In the genomic region with DNA sequence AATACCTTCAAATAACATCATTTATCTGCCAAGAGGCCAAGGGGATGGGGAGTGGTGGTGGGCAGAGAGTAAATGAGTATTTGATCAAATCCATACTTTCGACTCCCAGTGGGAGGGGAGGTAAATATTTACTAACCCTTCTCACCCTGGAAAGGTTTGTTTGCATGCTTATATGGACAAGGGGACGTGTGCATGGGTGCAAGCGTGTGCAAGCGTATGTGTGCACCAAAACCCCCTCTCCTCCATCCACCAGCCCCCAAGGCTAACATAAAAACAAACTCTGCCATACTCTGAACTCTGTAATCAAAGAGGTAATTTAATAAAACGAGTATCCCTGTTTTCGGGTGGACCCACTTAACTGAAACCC, we compare ENCODE assay signal across 17 cellular contexts. TPM values are rescaled to one million over a fixed set of nuclear protein-coding genes. Genes with fewer than 3 reads are reported as not detected.
DNase-seq lines count a peak whose midpoint lies in the region; ATAC-seq and TF ChIP-seq lines count a peak whose summit lies in the region.
"Had no signal": no experiment of that assay in that cellular context is flagged by ENCODE, and none has a peak within 500 bp of the region (broad histone marks: within the 10 kb centered on the region; RNA-seq: fewer than 3 reads in every experiment).

No MANE protein-coding gene starts in this region.

- peak; percentile 1 for DNase-seq in activated CD8-positive, alpha-beta memory T cell treated with anti-CD3 and anti-CD28 coated beads, Interleukin-2, amount 10 ng/mL, durations not matched to agents 7 days and 5 days
- no peak for DNase-seq in activated CD8-positive, alpha-beta memory T cell treated with anti-CD3 and anti-CD28 coated beads, Interleukin-2, amount 50 U/mL, for 4 hours
- DNase-seq in hepatocyte (ENCODE audit: low spot score) (no peak), thyroid gland (no peak), activated gamma-delta T cell (lab: John Stamatoyannopoulos, UW) (no peak)
- no peak for DNase-seq in CD4-positive, alpha-beta T cell
- DNase-seq: 8988T, Calu3, HCEC 1CT, IMR-90 had no signal

- no peak for ATAC-seq in activated CD8-positive, alpha-beta memory T cell treated with anti-CD3 and anti-CD28 coated beads, Interleukin-2, amount 10 ng/mL, durations not matched to agents 7 days and 5 days
- ATAC-seq in CD4-positive, alpha-beta T cell (ENCODE audit: poor library complexity), result no peak
- ATAC-seq in HG03521 (IDR thresholded peaks at IDR 0.05; ENCODE audit: unreplicated experiment), result no peak
- ATAC-seq: CD8-positive, alpha-beta T cell; GM23338 had no signal

- H3K36me3 ChIP-seq in hepatocyte (replicated peaks; ENCODE audit: insufficient read depth, low read depth) (no peaks in the 10 kb centered on the region), thyroid gland (no peaks in the 10 kb centered on the region)
- H3K36me3 ChIP-seq: BLaER1 had no signal

- H3K4me3 Mint-ChIP-seq in activated CD8-positive, alpha-beta memory T cell treated with anti-CD3 and anti-CD28 coated beads, Interleukin-2, amount 10 ng/mL, durations not matched to agents 7 days and 5 days, result no peak overlapping the region
- no peak overlapping the region for H3K4me3 Mint-ChIP-seq in nephron
- H3K4me3 Mint-ChIP-seq in CD4-positive, alpha-beta T cell, result no peak overlapping the region
- H3K4me3 Mint-ChIP-seq: CD14-positive monocyte; CD8-positive, alpha-beta T cell; GM23338 had no signal

- H3K9me3 ChIP-seq in hepatocyte (ENCODE audit: low read depth) (no peaks in the 10 kb centered on the region), thyroid gland (no peaks in the 10 kb centered on the region)
- H3K9me3 ChIP-seq in CD4-positive, alpha-beta T cell (ENCODE audit: control insufficient read depth, low read length), result no peaks in the 10 kb centered on the region

- H4K20me1 ChIP-seq in hepatocyte (ENCODE audit: insufficient read depth, poor library complexity, severe bottlenecking), result no peaks in the 10 kb centered on the region
- H4K20me1 ChIP-seq: BLaER1 had no signal

- H3K27me3 ChIP-seq in hepatocyte, result no peaks in the 10 kb centered on the region
- no peaks in the 10 kb centered on the region for H3K27me3 ChIP-seq in thyroid gland
- H3K27me3 ChIP-seq in CD4-positive, alpha-beta T cell (ENCODE audit: control insufficient read depth, insufficient read depth, low read length), result no peaks in the 10 kb centered on the region
- H3K27me3 ChIP-seq: BLaER1 had no signal

- intact Hi-C loops in thyroid gland (cut with DNase I), result no loop called here
- intact Hi-C loops in CD4-positive, alpha-beta T cell (cut with DNase I, micrococcal nuclease), result no loop called here

- POLR2A ChIA-PET in CD4-positive, alpha-beta T cell (lab: Charles Lee), result no interaction called here

- no peaks in the 10 kb centered on the region for H3K9me2 ChIP-seq in hepatocyte (replicated peaks; ENCODE audit: insufficient read depth)

- peaks cover 13% of the 10 kb centered on the region for H3K9me3 Mint-ChIP-seq in activated CD8-positive, alpha-beta memory T cell treated with anti-CD3 and anti-CD28 coated beads, Interleukin-2, amount 10 ng/mL, durations not matched to agents 7 days and 5 days (ENCODE audit: low read depth)
- peaks cover 17% of the 10 kb centered on the region for H3K9me3 Mint-ChIP-seq in nephron
- H3K9me3 Mint-ChIP-seq in CD4-positive, alpha-beta T cell, result peaks cover 2% of the 10 kb centered on the region

- H3K79me2 ChIP-seq in hepatocyte, result no peaks in the 10 kb centered on the region

- H3K4me1 ChIP-seq in hepatocyte (ENCODE audit: insufficient read depth), result peaks cover 12% of the 10 kb centered on the region
- H3K4me1 ChIP-seq in thyroid gland, result peaks cover 24 to 26% of the 10 kb centered on the region in 2 donors
- H3K4me1 ChIP-seq: BLaER1 had no signal

- no peak overlapping the region for H3K4me3 ChIP-seq in hepatocyte
- no peak overlapping the region for H3K4me3 ChIP-seq in thyroid gland (replicated peaks in 1 of 3)
- H3K4me3 ChIP-seq: BLaER1, GM23338 had no signal

- no peaks in the 10 kb centered on the region for H3K36me3 Mint-ChIP-seq in activated CD8-positive, alpha-beta memory T cell treated with anti-CD3 and anti-CD28 coated beads, Interleukin-2, amount 10 ng/mL, durations not matched to agents 7 days and 5 days
- H3K36me3 Mint-ChIP-seq in nephron (ENCODE audit: low read depth), result peaks cover 8% of the 10 kb centered on the region
- no peaks in the 10 kb centered on the region for H3K36me3 Mint-ChIP-seq in CD4-positive, alpha-beta T cell (ENCODE audit: low read depth)
- H3K36me3 Mint-ChIP-seq: CD14-positive monocyte; CD8-positive, alpha-beta T cell had no signal

- 56% methylated on average over 6 of the region's 6 CpGs for WGBS in hepatocyte (ENCODE audit: low lambda C conversion rate, missing lambda C conversion rate)
- 60 to 63% methylated on average over 6 of the region's 6 CpGs for WGBS in thyroid gland, 2 donors

- H3K4me1 Mint-ChIP-seq in activated CD8-positive, alpha-beta memory T cell treated with anti-CD3 and anti-CD28 coated beads, Interleukin-2, amount 10 ng/mL, durations not matched to agents 7 days and 5 days, result no peaks in the 10 kb centered on the region
- H3K4me1 Mint-ChIP-seq in nephron, result peaks cover 20% of the 10 kb centered on the region
- H3K4me1 Mint-ChIP-seq in CD4-positive, alpha-beta T cell (ENCODE audit: low read depth), result no peaks in the 10 kb centered on the region
- H3K4me1 Mint-ChIP-seq: CD14-positive monocyte, GM23338 had no signal

- peak overlapping the region; percentile 34 for H3K27ac ChIP-seq in hepatocyte
- peak overlapping the region; percentile 36 to 85 (median 69) for H3K27ac ChIP-seq in thyroid gland
- no peak overlapping the region for H3K27ac ChIP-seq in CD4-positive, alpha-beta T cell (ENCODE audit: low read depth, low read length)
- H3K27ac ChIP-seq: BLaER1, HL-60 had no signal

- TF ChIP-seq CTCF in hepatocyte (IDR thresholded peaks at IDR 0.05; ENCODE audit: poor library complexity), result no peak
- no peak for TF ChIP-seq CTCF in nephron (IDR thresholded peaks at IDR 0.05; ENCODE audit: unreplicated experiment in 3 of 3)
- TF ChIP-seq CTCF in thyroid gland (IDR thresholded peaks at IDR 0.05), result no peak
- no peak for TF ChIP-seq CTCF in CD4-positive, alpha-beta T cell (IDR thresholded peaks at IDR 0.05)

- H3K27me3 Mint-ChIP-seq in activated CD8-positive, alpha-beta memory T cell treated with anti-CD3 and anti-CD28 coated beads, Interleukin-2, amount 10 ng/mL, durations not matched to agents 7 days and 5 days, result peaks cover 8% of the 10 kb centered on the region
- peaks cover 16% of the 10 kb centered on the region for H3K27me3 Mint-ChIP-seq in nephron (ENCODE audit: low read depth)
- no peaks in the 10 kb centered on the region for H3K27me3 Mint-ChIP-seq in CD4-positive, alpha-beta T cell

- CTCF ChIA-PET in activated CD8-positive, alpha-beta memory T cell treated with anti-CD3 and anti-CD28 coated beads, Interleukin-2, amount 10 ng/mL, durations not matched to agents 7 days and 5 days (lab: Charles Lee), result no interaction called here
- CTCF ChIA-PET in CD4-positive, alpha-beta T cell (lab: Charles Lee), result no interaction called here

- TF ChIP-seq POLR2A in thyroid gland (IDR thresholded peaks at IDR 0.05), result no peak

- H2AFZ ChIP-seq in hepatocyte, result no peak overlapping the region

- no peak overlapping the region for H3K27ac Mint-ChIP-seq in activated CD8-positive, alpha-beta memory T cell treated with anti-CD3 and anti-CD28 coated beads, Interleukin-2, amount 10 ng/mL, durations not matched to agents 7 days and 5 days
- H3K27ac Mint-ChIP-seq in nephron, result peak overlapping the region; percentile 92 to 97 (median 96)
- H3K27ac Mint-ChIP-seq in CD4-positive, alpha-beta T cell, result no peak overlapping the region
- H3K27ac Mint-ChIP-seq: CD14-positive monocyte; CD8-positive, alpha-beta T cell; GM23338 had no signal

- H3K4me2 ChIP-seq in hepatocyte, result no peak overlapping the region
- H3K4me2 ChIP-seq: BLaER1, GM23338 had no signal

RNA-seq across cellular contexts. Expression of gene SYF2, which starts 58.0 kb away (rescaled TPM):
- 10 to 100 TPM; 33.0 to 33.8 TPM for total RNA-seq in activated CD8-positive, alpha-beta memory T cell treated with anti-CD3 and anti-CD28 coated beads, Interleukin-2, amount 10 ng/mL, durations not matched to agents 7 days and 5 days
- total RNA-seq in hepatocyte (53.6 and 66.3 TPM in 2 replicates), thyroid gland (10 to 100 TPM; 41.1 to 94.9 (median 57.9) TPM)
- polyA plus RNA-seq in hepatocyte, result 34.2 and 49.2 TPM in 2 replicates
- 10 to 100 TPM; 93.3 to 98.9 TPM for total RNA-seq in CD4-positive, alpha-beta T cell

Comparison
In these comparisons a context has a peak if more than half of its experiments do, and no peak if none do; other contexts are left out.
1. H3K27ac Mint-ChIP-seq: peak in nephron (3 of 3); none in activated CD8-positive, alpha-beta memory T cell treated with anti-CD3 and anti-CD28 coated beads, Interleukin-2, amount 10 ng/mL, durations not matched to agents 7 days and 5 days (single experiment) and CD4-positive, alpha-beta T cell (single experiment).